ENCODE assay signal across 1 cellular context in genomic region chr11:76380161-76380976, GRCh38.
TF ChIP-seq lines count a peak whose summit lies in the region.

No MANE protein-coding gene starts in this region.

TF ChIP-seq in GM12878, 131 proteins besides CTCF, POLR2A, EP300 and RAD21 (continued from another document):
- TF ChIP-seq BHLHE40 (IDR thresholded peaks at IDR 0.05; ENCODE audit: borderline replicate concordance in 1 of 2, low read depth in 2 of 2, low read length in 1 of 2), result peak; percentile 44 to 88; a peak in 3 of 4 replicates
- TF ChIP-seq RB1 (IDR thresholded peaks at IDR 0.05; ENCODE audit: borderline replicate concordance), result 0 out of 2 replicates have a peak, but pooled peaks have one; percentile 9
- no peak for TF ChIP-seq SMAD5 (IDR thresholded peaks at IDR 0.05; ENCODE audit: low read depth)
- TF ChIP-seq BACH1 (IDR thresholded peaks at IDR 0.05; ENCODE audit: borderline replicate concordance), result 0 out of 2 replicates have a peak, but pooled peaks have one; percentile 8
- no peak for TF ChIP-seq HSF1 (IDR thresholded peaks at IDR 0.05; ENCODE audit: low read depth, low read length)
- TF ChIP-seq PAX5 (IDR thresholded peaks at IDR 0.05; ENCODE audit: borderline replicate concordance, low read depth, low read length), result no peak
